14 cellular contexts compared by ENCODE assay signal in the genomic region with DNA sequence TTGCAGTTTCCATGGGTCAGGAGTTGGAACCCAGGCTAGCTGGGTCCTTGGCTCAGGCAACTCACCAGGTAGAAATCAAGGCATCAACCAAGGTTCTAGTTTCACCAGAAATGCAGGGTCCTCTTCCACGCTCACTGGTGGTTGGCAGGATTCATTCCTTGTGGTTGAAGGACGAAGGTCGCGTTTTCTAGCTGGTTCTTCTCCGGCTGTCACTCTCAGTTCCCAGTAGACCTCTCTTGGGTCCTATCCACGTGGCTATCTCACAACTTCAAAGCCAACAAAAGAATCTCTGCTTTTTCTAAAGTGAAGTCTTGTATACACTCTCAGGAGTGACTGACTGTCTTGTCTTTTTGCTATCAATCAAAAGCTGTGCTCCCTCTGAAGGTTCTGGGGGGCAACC.
"Had no signal": no experiment of that assay in that cellular context is flagged by ENCODE, and none has a peak within 500 bp of the region (broad histone marks: within the 10 kb centered on the region; RNA-seq: fewer than 3 reads in every experiment).

No MANE protein-coding gene starts in this region.

- H3K27me3 Mint-ChIP-seq: activated CD4-positive, alpha-beta memory T cell treated with anti-CD3 and anti-CD28 coated beads for 36 hours; naive B cell had no signal

- ATAC-seq: esophagus mucosa; left lobe of liver; stimulated activated naive CD8-positive, alpha-beta T cell treated with anti-CD3 and anti-CD28 coated beads, Interleukin-15, Interleukin-2, amounts not matched to agents 100 U/mL and 50 U/mL, for 24 hours had no signal

- FAIRE-seq: endometrium, keratinocyte had no signal

- H3K36me3 Mint-ChIP-seq: naive B cell had no signal

- H3K27me3 ChIP-seq: dorsolateral prefrontal cortex had no signal

- H3K27ac Mint-ChIP-seq: activated CD4-positive, alpha-beta memory T cell treated with anti-CD3 and anti-CD28 coated beads for 36 hours had no signal

- DNase-seq: activated CD4-positive, alpha-beta memory T cell treated with anti-CD3 and anti-CD28 coated beads for 36 hours; aorta; cerebellar nuclear complex; dorsolateral prefrontal cortex; hippocampal formation; naive B cell; retina; stimulated activated naive CD8-positive, alpha-beta T cell treated with anti-CD3 and anti-CD28 coated beads, Interleukin-15, Interleukin-2, amounts not matched to agents 100 U/mL and 50 U/mL, for 24 hours; T-helper 1 cell; trophoblast cell had no signal

- H3K4me3 Mint-ChIP-seq: activated CD4-positive, alpha-beta memory T cell treated with anti-CD3 and anti-CD28 coated beads for 36 hours; naive B cell had no signal

- H3K9me3 Mint-ChIP-seq: activated CD4-positive, alpha-beta memory T cell treated with anti-CD3 and anti-CD28 coated beads for 36 hours; naive B cell had no signal

- H3K4me3 ChIP-seq: dorsolateral prefrontal cortex had no signal
